In the genomic region with DNA sequence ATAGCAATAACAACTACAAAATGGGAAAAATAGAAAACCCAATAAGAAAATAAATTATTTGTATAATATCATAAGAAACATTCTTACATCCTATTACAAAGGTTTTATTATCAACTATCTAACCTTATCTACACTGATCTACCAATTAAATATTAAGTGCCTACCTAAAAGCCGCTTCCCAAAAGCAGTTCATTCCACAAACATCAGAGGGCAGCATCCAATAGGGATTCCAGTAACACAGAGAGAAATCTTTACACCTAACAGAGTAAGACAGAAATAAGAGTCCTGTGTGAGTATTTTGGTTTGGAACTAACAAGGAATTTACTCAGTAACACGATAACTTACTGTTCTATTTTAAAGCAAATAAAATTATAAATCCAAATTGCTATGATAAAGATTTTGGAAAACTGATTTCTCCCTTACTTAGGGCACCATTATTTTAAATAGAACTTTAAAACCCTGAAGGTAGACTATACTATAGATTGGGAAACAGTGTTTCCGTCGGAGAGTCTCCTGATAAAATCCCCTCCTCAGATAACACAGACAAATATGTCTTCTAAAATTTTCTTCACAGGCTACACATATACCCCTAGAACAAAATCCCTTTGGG, we compare ENCODE assay signal across 9 cellular contexts. TPM values are rescaled to one million over a fixed set of nuclear protein-coding genes. Genes with fewer than 3 reads are reported as not detected.
A peak's percentile ranks its signal among the peaks of the same experiment; 100 is the strongest.
DNase-seq lines count a peak whose midpoint lies in the region; ATAC-seq, FAIRE-seq and TF ChIP-seq lines count a peak whose summit lies in the region.
"Had no signal": no experiment of that assay in that cellular context is flagged by ENCODE, and none has a peak within 500 bp of the region (broad histone marks: within the 10 kb centered on the region; RNA-seq: fewer than 3 reads in every experiment).

No MANE protein-coding gene starts in this region.

- H3K4me1 Mint-ChIP-seq in activated B cell treated with CpG ODN at 0.5 μM for 24 hours = peaks cover 15% of the 10 kb centered on the region

- no peaks in the 10 kb centered on the region; the same call in 1 of the 2 replicates for H3K36me3 ChIP-seq in GM06990 (ENCODE audit: control insufficient read depth, insufficient read depth, low read length)
- no peaks in the 10 kb centered on the region for H3K36me3 ChIP-seq in left ventricle myocardium inferior
- no peaks in the 10 kb centered on the region for H3K36me3 ChIP-seq in gastrocnemius medialis

- H3K27me3 Mint-ChIP-seq in activated B cell treated with CpG ODN at 0.5 μM for 24 hours = no peaks in the 10 kb centered on the region
- H3K27me3 Mint-ChIP-seq: central memory CD8-positive, alpha-beta T cell had no signal

- POLR2A ChIA-PET in activated B cell treated with CpG ODN at 0.5 μM for 24 hours (lab: Charles Lee) = no interaction called here

- peak; percentile 97 for FAIRE-seq in A204.1 (lab: Jason Lieb, UNC)

- in situ Hi-C loops in gastrocnemius medialis (cut with MboI; ENCODE audit: low sequenced_read_pairs in 4 of 4) = loop anchor here (5.0 to 10.0 kb wide), 4 partner anchors 103 to 203 kb away; a partner anchor contains a TSS

- no peak overlapping the region for H3K4me3 Mint-ChIP-seq in activated B cell treated with CpG ODN at 0.5 μM for 24 hours
- H3K4me3 Mint-ChIP-seq: central memory CD8-positive, alpha-beta T cell had no signal

- CTCF ChIA-PET in activated B cell treated with CpG ODN at 0.5 μM for 24 hours (lab: Charles Lee) = interaction anchor here (1.0 kb wide), 1 partner anchor 202 kb away, joined by 3 read pairs; no protein-coding TSS in a partner anchor

- H3K36me3 Mint-ChIP-seq in activated B cell treated with CpG ODN at 0.5 μM for 24 hours (ENCODE audit: low read depth) = peaks cover 8% of the 10 kb centered on the region

- H3K4me3 ChIP-seq in GM06990 (replicated peaks; ENCODE audit: low read depth, low read length) (no peak overlapping the region), left ventricle myocardium inferior (no peak overlapping the region), gastrocnemius medialis (no peak overlapping the region)

- no peak for TF ChIP-seq POLR2A in gastrocnemius medialis (IDR thresholded peaks at IDR 0.05)

- no peaks in the 10 kb centered on the region for H3K9me3 ChIP-seq in left ventricle myocardium inferior (replicated peaks)
- H3K9me3 ChIP-seq in gastrocnemius medialis = no peaks in the 10 kb centered on the region

- ATAC-seq in activated B cell treated with CpG ODN at 0.5 μM for 24 hours (ENCODE audit: low read depth) (peak; percentile 52), gastrocnemius medialis (peak; percentile 91), HG02884 (IDR thresholded peaks at IDR 0.05; ENCODE audit: unreplicated experiment) (no peak), HG03432 (IDR thresholded peaks at IDR 0.05; ENCODE audit: unreplicated experiment) (no peak)

- TF ChIP-seq CTCF in GM06990 (IDR thresholded peaks at IDR 0.05; ENCODE audit: insufficient read depth, low read length, poor library complexity, severe bottlenecking) = peak; percentile 39
- TF ChIP-seq CTCF in activated B cell treated with CpG ODN at 0.5 μM for 24 hours (IDR thresholded peaks at IDR 0.05) = no peak
- TF ChIP-seq CTCF in left ventricle myocardium inferior (IDR thresholded peaks at IDR 0.05; ENCODE audit: borderline replicate concordance) = peak; percentile 91
- TF ChIP-seq CTCF in gastrocnemius medialis (IDR thresholded peaks at IDR 0.05 in 4 of 5, conservative IDR thresholded peaks at IDR 0.05 in 1 of 5) = peak; percentile 62 to 93 (median 84)

- no peak overlapping the region for H3K27ac ChIP-seq in left ventricle myocardium inferior (replicated peaks)
- H3K27ac ChIP-seq in gastrocnemius medialis = no peak overlapping the region

- no peak overlapping the region for H3K27ac Mint-ChIP-seq in activated B cell treated with CpG ODN at 0.5 μM for 24 hours

- intact Hi-C loops in activated B cell treated with CpG ODN at 0.5 μM for 24 hours (cut with micrococcal nuclease) (loop anchor here (1.0 to 5.0 kb wide), 3 partner anchors 203 to 438 kb away; no protein-coding TSS in a partner anchor), left ventricle myocardium inferior (cut with micrococcal nuclease) (loop anchor here (5.0 to 10.0 kb wide), 2 partner anchors 203 to 445 kb away; no protein-coding TSS in a partner anchor), gastrocnemius medialis (cut with DNase I; ENCODE audit: low total_unique reads) (loop anchor here (1.0 to 5.0 kb wide), 4 partner anchors 203 to 439 kb away; no protein-coding TSS in a partner anchor)

- H3K4me1 ChIP-seq in left ventricle myocardium inferior (peaks cover 26% of the 10 kb centered on the region), gastrocnemius medialis (peaks cover 18 to 23% of the 10 kb centered on the region in 2 donors)

- H3K27me3 ChIP-seq in GM06990 (replicated peaks; ENCODE audit: control insufficient read depth, insufficient read depth, low read length) (no peaks in the 10 kb centered on the region), left ventricle myocardium inferior (ENCODE audit: low read depth) (no peaks in the 10 kb centered on the region), gastrocnemius medialis (no peaks in the 10 kb centered on the region)

- H3K9me3 Mint-ChIP-seq in activated B cell treated with CpG ODN at 0.5 μM for 24 hours = no peaks in the 10 kb centered on the region
- H3K9me3 Mint-ChIP-seq: central memory CD8-positive, alpha-beta T cell had no signal

- DNase-seq in GM06990 (ENCODE audit: extremely low read depth, insufficient read length) (no peak), NCI-H2107 (lab: John Stamatoyannopoulos, UW) (peak; percentile 6), activated B cell treated with CpG ODN at 0.5 μM for 24 hours (no peak), left ventricle myocardium inferior (no peak), gastrocnemius medialis (peak in 1 of 2 donors; percentile 39)

RNA-seq across cellular contexts. Expression of a gene that starts 15.0 kb away (rescaled TPM):
- 6.9 and 7.9 TPM in 2 replicates for total RNA-seq in activated B cell treated with CpG ODN at 0.5 μM for 24 hours
- 5.4 TPM for total RNA-seq in left ventricle myocardium inferior
- total RNA-seq in gastrocnemius medialis = 1 to 10 TPM; 4.4 to 5.5 (median 5.0) TPM

Comparison
In these comparisons a context has a peak if more than half of its experiments do, and no peak if none do; other contexts are left out.
1. ATAC-seq: peak in activated B cell treated with CpG ODN at 0.5 μM for 24 hours (single experiment) and gastrocnemius medialis (2 of 2); none in HG02884 (single experiment) and HG03432 (single experiment).